Comparison of ENCODE assay signal across 8 cellular contexts in the genomic region with DNA sequence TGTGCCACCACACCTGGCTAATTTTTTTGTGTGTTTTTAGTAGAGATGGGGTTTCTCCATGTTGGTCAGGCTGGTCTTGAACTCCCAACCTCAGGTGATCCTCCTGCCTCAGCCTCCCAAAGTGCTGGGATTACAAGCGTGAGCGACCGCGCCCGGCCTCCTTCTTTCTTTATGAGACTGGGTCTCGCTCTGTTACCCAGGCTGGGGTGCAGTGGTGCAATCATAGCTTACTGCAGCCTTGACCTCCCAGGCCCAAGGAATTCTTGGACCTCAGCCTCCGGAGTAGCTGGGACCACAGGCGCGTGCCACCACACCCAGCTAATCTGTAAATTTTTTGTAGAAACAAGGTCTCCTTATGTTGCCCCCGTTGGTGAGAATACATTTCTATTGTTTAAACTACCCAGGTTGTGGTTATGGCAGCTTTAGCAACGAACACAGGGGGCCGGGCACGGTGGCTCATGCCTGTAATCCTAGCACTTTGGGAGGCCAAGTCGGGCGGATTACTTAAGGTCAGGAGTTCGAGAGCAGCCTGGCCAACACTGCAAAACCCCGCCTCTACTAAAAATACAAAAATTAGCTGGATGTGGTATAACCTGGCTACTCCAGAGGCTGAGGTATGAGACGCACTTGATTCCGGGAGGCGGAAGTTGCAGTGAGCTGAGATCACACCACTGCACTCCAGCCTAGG. TPM values are rescaled to one million over a fixed set of nuclear protein-coding genes. Genes with fewer than 3 reads are reported as not detected.
A peak's percentile ranks its signal among the peaks of the same experiment; 100 is the strongest.
DNase-seq lines count a peak whose midpoint lies in the region; ATAC-seq, FAIRE-seq and TF ChIP-seq lines count a peak whose summit lies in the region.
"Not testable (repeated sequence)": the region's sequence is repeated elsewhere in the genome, so short reads cannot be mapped to it uniquely, and the experiment has no call there.

No MANE protein-coding gene starts in this region.

- not testable (repeated sequence) for H3K79me2 ChIP-seq in H9 (ENCODE audit: insufficient read depth, low read length)
- H3K79me2 ChIP-seq in OCI-LY7 (ENCODE audit: insufficient read depth, low read depth, low read length) = peaks cover 15% of the 10 kb centered on the region; the same call in 1 of the 2 replicates

- H3K4me1 ChIP-seq in A549 = peaks cover 27% of the 10 kb centered on the region
- H3K4me1 ChIP-seq in H9 (ENCODE audit: insufficient read depth, low read length); right cardiac atrium (ENCODE audit: control insufficient read depth, insufficient read depth, low read length): not testable (repeated sequence)
- H3K4me1 ChIP-seq in OCI-LY7 (ENCODE audit: insufficient read depth, low read length, poor library complexity, severe bottlenecking) = peaks cover 40% of the 10 kb centered on the region
- H3K4me1 ChIP-seq in naive thymus-derived CD4-positive, alpha-beta T cell (ENCODE audit: control insufficient read depth in 2 of 2, insufficient read depth in 2 of 2, low read length in 2 of 2) = peaks cover 11 to 12% of the 10 kb centered on the region in 2 donors

- not testable (repeated sequence) for H3K27me3 ChIP-seq in H9 (ENCODE audit: insufficient read depth, low read length); right cardiac atrium (ENCODE audit: control insufficient read depth, insufficient read depth); naive thymus-derived CD4-positive, alpha-beta T cell (ENCODE audit: control insufficient read depth in 2 of 2, insufficient read depth in 2 of 2, low read length in 2 of 2)

- not testable (repeated sequence) for H4K91ac ChIP-seq in H9 (ENCODE audit: insufficient read length, low read depth, low read length)

- not testable (repeated sequence) for H3K14ac ChIP-seq in H9 (ENCODE audit: insufficient read depth, low read length)

- H3K27me3 Mint-ChIP-seq in H9 (ENCODE audit: low read depth); dendritic cell treated with granulocyte-macrophage colony-stimulating factor and Interleukin-4, amounts not matched to agents 40 ng/mL and 50 ng/mL, for 4 days; naive thymus-derived CD4-positive, alpha-beta T cell: not testable (repeated sequence)

- not testable (repeated sequence) for TF ChIP-seq CTCF in A549 (IDR thresholded peaks at IDR 0.05); H9 (conservative IDR thresholded peaks at IDR 0.05); OCI-LY7 (conservative IDR thresholded peaks at IDR 0.05; ENCODE audit: low read length)

- not testable (repeated sequence) for TF ChIP-seq RAD21 in A549 (conservative IDR thresholded peaks at IDR 0.05 in 1 of 2, IDR thresholded peaks at IDR 0.05 in 1 of 2)

- CTCF ChIA-PET in A549 (lab: Yijun Ruan, JAX) = interaction anchor here (0.6 to 5.0 kb wide), 16 partner anchors 9 to 100 kb away, joined by 3 to 50 read pairs (median 5); partner anchors contain the start of gene RHOF
- CTCF ChIA-PET in OCI-LY7 (lab: Charles Lee; ENCODE audit: unreplicated experiment) = interaction anchor here (0.7 kb wide), 1 partner anchor 83 kb away, joined by 3 read pairs; no protein-coding TSS in a partner anchor
- CTCF ChIA-PET in naive thymus-derived CD4-positive, alpha-beta T cell (lab: Charles Lee) = interaction anchor here (0.6 to 2.7 kb wide), 7 partner anchors 10 to 594 kb away, joined by 3 to 10 read pairs (median 5); partner anchors contain the start of gene RHOF

- H3K4me1 Mint-ChIP-seq in H9 = peaks cover 23 to 30% of the 10 kb centered on the region in 2 experiments
- peaks cover 20% of the 10 kb centered on the region for H3K4me1 Mint-ChIP-seq in dendritic cell treated with granulocyte-macrophage colony-stimulating factor and Interleukin-4, amounts not matched to agents 40 ng/mL and 50 ng/mL, for 4 days (ENCODE audit: low read depth)
- H3K4me1 Mint-ChIP-seq in naive thymus-derived CD4-positive, alpha-beta T cell = peaks cover 7 to 37% (median 26%) of the 10 kb centered on the region in 7 donors

- TF ChIP-seq POLR2A in A549 (IDR thresholded peaks at IDR 0.05; ENCODE audit: low read length) = not testable (repeated sequence)

- not testable (repeated sequence) for H3K27ac Mint-ChIP-seq in H9
- peak overlapping the region; percentile 93 for H3K27ac Mint-ChIP-seq in dendritic cell treated with granulocyte-macrophage colony-stimulating factor and Interleukin-4, amounts not matched to agents 40 ng/mL and 50 ng/mL, for 4 days
- peak overlapping the region; percentile 86 to 96 (median 92) for H3K27ac Mint-ChIP-seq in naive thymus-derived CD4-positive, alpha-beta T cell

- peaks cover 3 to 13% (median 5%) of the 10 kb centered on the region in 3 experiments; a peak in 6 of 7 replicates for H3K36me3 Mint-ChIP-seq in H9 (ENCODE audit: insufficient read depth in 1 of 3, low read depth in 3 of 3)
- not testable (repeated sequence) for H3K36me3 Mint-ChIP-seq in dendritic cell treated with granulocyte-macrophage colony-stimulating factor and Interleukin-4, amounts not matched to agents 40 ng/mL and 50 ng/mL, for 4 days (ENCODE audit: low read depth); naive thymus-derived CD4-positive, alpha-beta T cell

- WGBS in A549 (ENCODE audit: missing lambda C conversion rate) = 88% methylated on average over 20 of the region's 20 CpGs
- no CpG with 5 or more reads among the region's 20 CpGs for WGBS in H9 (ENCODE audit: extremely low coverage, insufficient read length, low lambda C conversion rate)
- WGBS in right cardiac atrium = 67% methylated on average over 20 of the region's 20 CpGs

- H2AFZ ChIP-seq in H9 (ENCODE audit: low read length); OCI-LY7 (ENCODE audit: low read length): not testable (repeated sequence)

- not testable (repeated sequence) for H3K9me3 ChIP-seq in A549; H9 (ENCODE audit: control insufficient read depth, low read depth, low read length); OCI-LY7 (ENCODE audit: low read length); right cardiac atrium (ENCODE audit: control insufficient read depth, low read length); naive thymus-derived CD4-positive, alpha-beta T cell (ENCODE audit: control insufficient read depth in 2 of 3, low read length in 3 of 3)

- not testable (repeated sequence) for DNase-seq in A549 (ENCODE audit: low read depth in 1 of 2, low spot score in 1 of 2); H9; OCI-LY7 (ENCODE audit: low spot score)
- peak; percentile 27 to 31 for DNase-seq in activated T-cell treated with anti-CD3 and anti-CD28 coated beads, Interleukin-2, amount 50 U/mL, for 48 hours
- DNase-seq in right cardiac atrium = peak in 2 of 3 donors; percentile 18 to 31
- peak in 6 of 9 donors; percentile 26 to 54 (median 38) for DNase-seq in naive thymus-derived CD4-positive, alpha-beta T cell
- DNase-seq in stimulated activated CD4-positive, alpha-beta T cell treated with anti-CD3 and anti-CD28 coated beads, Interleukin-15, amount 100 ng/mL, for 24 hours = peak; percentile 18

- not testable (repeated sequence) for FAIRE-seq in A549 (lab: Jason Lieb, UNC)

- H3K4me3 Mint-ChIP-seq in H9 = peak overlapping the region; percentile 92 to 95
- H3K4me3 Mint-ChIP-seq in dendritic cell treated with granulocyte-macrophage colony-stimulating factor and Interleukin-4, amounts not matched to agents 40 ng/mL and 50 ng/mL, for 4 days = peak overlapping the region; percentile 93
- H3K4me3 Mint-ChIP-seq in naive thymus-derived CD4-positive, alpha-beta T cell = peak overlapping the region; percentile 84 to 97 (median 94)

- H3K27ac ChIP-seq in A549 (peak overlapping the region in 1 of 2 experiments; percentile 86; a peak in 3 of 6 replicates), right cardiac atrium (ENCODE audit: low read length) (peak overlapping the region; percentile 57)
- H3K27ac ChIP-seq in H9 (ENCODE audit: insufficient read length, low read depth, low read length); OCI-LY7 (ENCODE audit: low read depth, low read length, poor library complexity, severe bottlenecking): not testable (repeated sequence)
- peak overlapping the region; percentile 82 for H3K27ac ChIP-seq in naive thymus-derived CD4-positive, alpha-beta T cell (ENCODE audit: low read depth, low read length)

- H2BK120ac ChIP-seq in H9 (ENCODE audit: low read depth, low read length, poor library complexity, severe bottlenecking) = not testable (repeated sequence)

- H3K23me2 ChIP-seq in H9 (ENCODE audit: insufficient read length, low read depth, low read length, poor library complexity, severe bottlenecking) = peaks cover 11% of the 10 kb centered on the region

- H4K5ac ChIP-seq in H9 (ENCODE audit: insufficient read length, low read depth, low read length) = not testable (repeated sequence)

- H3K4ac ChIP-seq in H9 (ENCODE audit: low read depth, low read length) = not testable (repeated sequence)

- not testable (repeated sequence) for ATAC-seq in A549; right cardiac atrium; naive thymus-derived CD4-positive, alpha-beta T cell

- intact Hi-C loops in OCI-LY7 (cut with micrococcal nuclease; ENCODE audit: unreplicated experiment) = loop anchor here (5.0 kb wide), 1 partner anchor 81 kb away; the partner anchor contains the start of gene RHOF
- intact Hi-C loops in dendritic cell treated with granulocyte-macrophage colony-stimulating factor and Interleukin-4, amounts not matched to agents 40 ng/mL and 50 ng/mL, for 4 days (cut with micrococcal nuclease) = loop anchor here (5.0 kb wide), 1 partner anchor 176 kb away; the partner anchor contains the start of gene PSMD9
- intact Hi-C loops in right cardiac atrium (cut with DNase I) = not testable (repeated sequence)
- intact Hi-C loops in naive thymus-derived CD4-positive, alpha-beta T cell (cut with micrococcal nuclease) = loop anchor here (5.0 to 10.0 kb wide), 3 partner anchors 81 to 513 kb away; partner anchors contain the start of genes DIABLO (in 1 of the 2), PSMD9 (in 1 of the 2) and RHOF (in 1 of the 2)

- H2AK5ac ChIP-seq in H9 (ENCODE audit: insufficient read length, low read length) = not testable (repeated sequence)

- not testable (repeated sequence) for H3K56ac ChIP-seq in H9 (ENCODE audit: insufficient read length, low read depth, low read length)

- H3K18ac ChIP-seq in H9 (ENCODE audit: insufficient read length, low read depth, low read length) = not testable (repeated sequence)

- not testable (repeated sequence) for H4K8ac ChIP-seq in H9 (replicated peaks; ENCODE audit: insufficient read length, low read depth, low read length)

- not testable (repeated sequence) for H3K9ac ChIP-seq in H9 (ENCODE audit: extremely low read depth, insufficient read length, low read length)

- BruUV-seq in OCI-LY7 (replicated peaks; lab: Mats Ljungman, UMichigan) = not testable (repeated sequence)

- H3K4me2 ChIP-seq in A549 (peak overlapping the region; percentile 92), H9 (ENCODE audit: insufficient read depth, insufficient read length, low read length) (peak overlapping the region; percentile 90), OCI-LY7 (ENCODE audit: low read length) (peak overlapping the region; percentile 100)

- H3K79me1 ChIP-seq in H9 (ENCODE audit: insufficient read depth, low read depth, low read length, poor library complexity, severe bottlenecking) = not testable (repeated sequence)

- H4K20me1 ChIP-seq in H9 (ENCODE audit: control insufficient read depth, insufficient read depth, insufficient read length); OCI-LY7 (ENCODE audit: insufficient read depth, low read length): not testable (repeated sequence)

- not testable (repeated sequence) for H2BK12ac ChIP-seq in H9 (ENCODE audit: insufficient read length, low read depth, low read length)

- H3K9me3 Mint-ChIP-seq in H9; dendritic cell treated with granulocyte-macrophage colony-stimulating factor and Interleukin-4, amounts not matched to agents 40 ng/mL and 50 ng/mL, for 4 days; naive thymus-derived CD4-positive, alpha-beta T cell: not testable (repeated sequence)

- not testable (repeated sequence) for H2BK15ac ChIP-seq in H9 (ENCODE audit: low read depth, low read length)

- POLR2A ChIA-PET in A549 (lab: Yijun Ruan, JAX) (interaction anchor here (0.7 to 1.5 kb wide), 3 partner anchors 71 to 830 kb away, joined by 3 to 5 read pairs (median 3); no protein-coding TSS in a partner anchor), OCI-LY7 (lab: Charles Lee) (interaction anchor here (0.7 to 2.2 kb wide), 8 partner anchors 10 to 90 kb away, joined by 3 to 9 read pairs (median 6); no protein-coding TSS in a partner anchor)
- POLR2A ChIA-PET in naive thymus-derived CD4-positive, alpha-beta T cell (lab: Charles Lee) = interaction anchor here (0.6 to 4.2 kb wide), 16 partner anchors 8 to 207 kb away, joined by 3 to 48 read pairs (median 6); partner anchors contain the start of genes CFAP251, ORAI1, PSMD9 and RHOF

- H2BK5ac ChIP-seq in H9 (ENCODE audit: insufficient read length, low read length) = not testable (repeated sequence)

- H3K23ac ChIP-seq in H9 (ENCODE audit: insufficient read length, low read depth, low read length) = not testable (repeated sequence)

- not testable (repeated sequence) for H3K9me2 ChIP-seq in OCI-LY7 (ENCODE audit: insufficient read depth, low read length)

- H3K4me3 ChIP-seq in A549 (peak overlapping the region; percentile 69), OCI-LY7 (ENCODE audit: low read depth, low read length, poor library complexity, severe bottlenecking) (peak overlapping the region; percentile 85), right cardiac atrium (ENCODE audit: low read length) (peak overlapping the region; percentile 64)
- peak overlapping the region; percentile 99 for H3K4me3 ChIP-seq in naive thymus-derived CD4-positive, alpha-beta T cell (ENCODE audit: low read length)

- TF ChIP-seq EP300 in A549 (IDR thresholded peaks at IDR 0.05) = not testable (repeated sequence)

- not testable (repeated sequence) for H3T11ph ChIP-seq in H9 (ENCODE audit: low read length)

- not testable (repeated sequence) for H3K36me3 ChIP-seq in OCI-LY7 (ENCODE audit: insufficient read depth, low read length); naive thymus-derived CD4-positive, alpha-beta T cell (ENCODE audit: control insufficient read depth in 2 of 3, insufficient read depth in 3 of 3, low read length in 3 of 3)

- H2BK20ac ChIP-seq in H9 (ENCODE audit: low read depth, low read length, poor library complexity, severe bottlenecking) = not testable (repeated sequence)

RNA-seq across cellular contexts. Expression of gene TMEM120B, which starts 1.2 kb away (rescaled TPM):
- polyA plus RNA-seq in A549 (2011; rRNA removed) (13.2 and 18.2 TPM in 2 replicates), A549 (2017; fragmentation: RNase III; extraction: RNeasy Plus Mini Kit Qiagen cat#74134 plus additional on column Dnase treatment) (10.2 to 10.6 TPM (median 10.2 TPM) in 3 replicates), right cardiac atrium (5.8 TPM)
- 19.7 and 26.1 TPM in 2 replicates for polyA plus RNA-seq in A549 (2012; cell fraction: cytosol; rRNA removed)
- 96.3 and 97.9 TPM in 2 replicates for polyA plus RNA-seq in A549 (2012; cell fraction: nucleus; rRNA removed)
- polyA minus RNA-seq in A549 (2011; rRNA and poly(A)+ RNA removed) = 30.9 and 31.1 TPM in 2 replicates
- total RNA-seq in H9 (2021) (21.9 and 25.8 TPM in 2 replicates), OCI-LY7 (2022) (20.5 and 21.5 TPM in 2 replicates), right cardiac atrium (1 to 10 TPM; 5.9 to 7.6 (median 7.1) TPM)
- 9.3 and 12.4 TPM in 2 replicates for total RNA-seq in OCI-LY7 (2014; rRNA removed; shearing (Covaris generic))
- total RNA-seq in naive thymus-derived CD4-positive, alpha-beta T cell = 10 to 100 TPM in 2 of 5 experiments, 1 to 10 TPM in 3; 7.3 to 14.3 (median 9.2) TPM
- polyA plus RNA-seq in naive thymus-derived CD4-positive, alpha-beta T cell = 1 to 10 TPM; 1.3 to 2.0 TPM

RNA-seq across cellular contexts. Expression of gene MORN3, which starts 41.9 kb away (rescaled TPM):
- polyA plus RNA-seq in A549 (2011; rRNA removed) (0.17 and 0.47 TPM in 2 replicates), A549 (2017; fragmentation: RNase III; extraction: RNeasy Plus Mini Kit Qiagen cat#74134 plus additional on column Dnase treatment) (0.17 to 0.28 TPM (median 0.26 TPM) in 3 replicates), right cardiac atrium (0.38 TPM)
- 0.21 and 0.24 TPM in 2 replicates for polyA plus RNA-seq in A549 (2012; cell fraction: cytosol; rRNA removed)
- polyA plus RNA-seq in A549 (2012; cell fraction: nucleus; rRNA removed) = 0.22 and 0.33 TPM in 2 replicates
- polyA minus RNA-seq in A549 (2011; rRNA and poly(A)+ RNA removed) = 0.05 and 0.12 TPM in 2 replicates
- total RNA-seq in H9 (2021) (0.24 and 0.37 TPM in 2 replicates), OCI-LY7 (2022) (0.13 and 0.18 TPM in 2 replicates), right cardiac atrium (under 1 TPM; 0.11 to 0.21 (median 0.17) TPM)
- 0.32 TPM in 1 of 2 replicates, not detected in the other for total RNA-seq in OCI-LY7 (2014; rRNA removed; shearing (Covaris generic))
- 10 to 100 TPM in 2 of 5 experiments, 1 to 10 TPM in 3; 2.3 to 19.2 (median 9.6) TPM for total RNA-seq in naive thymus-derived CD4-positive, alpha-beta T cell
- polyA plus RNA-seq in naive thymus-derived CD4-positive, alpha-beta T cell = 1 to 10 TPM; 2.3 to 8.7 TPM
